13 cellular contexts compared by ENCODE assay signal in genomic region chr22:45612940-45613339, GRCh38. TPM values are rescaled to one million over a fixed set of nuclear protein-coding genes. Genes with fewer than 3 reads are reported as not detected.
DNase-seq lines count a peak whose midpoint lies in the region; ATAC-seq and TF ChIP-seq lines count a peak whose summit lies in the region.
"Had no signal": no experiment of that assay in that cellular context is flagged by ENCODE, and none has a peak within 500 bp of the region (broad histone marks: within the 10 kb centered on the region; RNA-seq: fewer than 3 reads in every experiment).

No MANE protein-coding gene starts in this region.

- no peak overlapping the region for H3K4me3 Mint-ChIP-seq in T-helper 1 cell treated with Interleukin-12 subunit alpha and Interleukin-12 subunit beta and Interleukin-4 antibody, amounts not matched to agents 30 μg/mL and 1 μg/mL, for 36 hours

- no peak for TF ChIP-seq EP300 in stomach (IDR thresholded peaks at IDR 0.05)

- ATAC-seq in right cardiac atrium, result peak; percentile 13 to 29
- no peak for ATAC-seq in GM19395 (IDR thresholded peaks at IDR 0.05; ENCODE audit: unreplicated experiment)

- H3K27ac ChIP-seq in right cardiac atrium (ENCODE audit: low read length) (no peak overlapping the region), stomach (peak overlapping the region in 3 of 5 donors; percentile 26 to 37 (median 32))
- H3K27ac ChIP-seq: 22Rv1, left lung had no signal

- 61% methylated on average over 15 of the region's 15 CpGs for WGBS in right cardiac atrium
- 56 to 81% (median 79%) methylated on average over 10 to 15 of the region's 15 CpGs for WGBS in stomach, 5 donors

- intact Hi-C loops in right cardiac atrium (cut with DNase I), result no loop called here
- intact Hi-C loops in stomach (cut with DNase I; ENCODE audit: low total_unique reads), result loop anchor here (10.0 kb wide), 1 partner anchor 1982 kb away; no protein-coding TSS in a partner anchor

- no peaks in the 10 kb centered on the region for H3K36me3 ChIP-seq in stomach
- H3K36me3 ChIP-seq: left lung, thyroid gland had no signal

- TF ChIP-seq POLR2A in stomach (IDR thresholded peaks at IDR 0.05), result no peak

- no peak overlapping the region for H3K4me3 ChIP-seq in right cardiac atrium (ENCODE audit: low read length)
- no peak overlapping the region for H3K4me3 ChIP-seq in stomach
- H3K4me3 ChIP-seq: left lung, thyroid gland had no signal

- H3K9me3 ChIP-seq in right cardiac atrium (ENCODE audit: control insufficient read depth, low read length) (no peaks in the 10 kb centered on the region), stomach (no peaks in the 10 kb centered on the region)
- H3K9me3 ChIP-seq: left lung, thyroid gland had no signal

- peaks cover 7% of the 10 kb centered on the region for H3K4me1 Mint-ChIP-seq in T-helper 1 cell treated with Interleukin-12 subunit alpha and Interleukin-12 subunit beta and Interleukin-4 antibody, amounts not matched to agents 30 μg/mL and 1 μg/mL, for 36 hours (ENCODE audit: low read depth)

- peaks cover 5% of the 10 kb centered on the region for H3K27me3 Mint-ChIP-seq in T-helper 1 cell treated with Interleukin-12 subunit alpha and Interleukin-12 subunit beta and Interleukin-4 antibody, amounts not matched to agents 30 μg/mL and 1 μg/mL, for 36 hours (ENCODE audit: low read depth)

- H3K4me1 ChIP-seq in right cardiac atrium (ENCODE audit: control insufficient read depth, insufficient read depth, low read length) (no peaks in the 10 kb centered on the region), stomach (no peaks in the 10 kb centered on the region)

- H3K27me3 ChIP-seq in right cardiac atrium (ENCODE audit: control insufficient read depth, insufficient read depth), result no peaks in the 10 kb centered on the region
- no peaks in the 10 kb centered on the region for H3K27me3 ChIP-seq in stomach
- H3K27me3 ChIP-seq: left lung, thyroid gland had no signal

- no peak for TF ChIP-seq CTCF in stomach (IDR thresholded peaks at IDR 0.05)

- no peaks in the 10 kb centered on the region for H3K9me3 Mint-ChIP-seq in T-helper 1 cell treated with Interleukin-12 subunit alpha and Interleukin-12 subunit beta and Interleukin-4 antibody, amounts not matched to agents 30 μg/mL and 1 μg/mL, for 36 hours

- no peak for DNase-seq in T-helper 1 cell
- DNase-seq in astrocyte of the hippocampus (ENCODE audit: low read depth, low spot score), result peak; percentile 57
- DNase-seq in right cardiac atrium, result peak in 2 of 3 donors; percentile 26 to 69
- DNase-seq in stomach, result no peak
- no peak for DNase-seq in SIG-M5 (lab: John Stamatoyannopoulos, UW)
- no peak for DNase-seq in iPS-NIHi7 (ENCODE audit: extremely low spot score)
- DNase-seq: NCI-H1105, OCI-M1 had no signal

- no peaks in the 10 kb centered on the region for H3K36me3 Mint-ChIP-seq in T-helper 1 cell treated with Interleukin-12 subunit alpha and Interleukin-12 subunit beta and Interleukin-4 antibody, amounts not matched to agents 30 μg/mL and 1 μg/mL, for 36 hours (ENCODE audit: low read depth)

- peak overlapping the region; percentile 89 for H3K27ac Mint-ChIP-seq in T-helper 1 cell treated with Interleukin-12 subunit alpha and Interleukin-12 subunit beta and Interleukin-4 antibody, amounts not matched to agents 30 μg/mL and 1 μg/mL, for 36 hours

RNA-seq across cellular contexts. Expression of gene ATXN10, which starts 58.7 kb away (rescaled TPM):
- 100 to 1,000 TPM; 141 to 176 (median 153) TPM for total RNA-seq in right cardiac atrium
- 96.6 TPM for polyA plus RNA-seq in right cardiac atrium
- 100 to 1,000 TPM in 4 of 5 donors, 10 to 100 TPM in 1; 65.6 to 171 (median 125) TPM for total RNA-seq in stomach
- 10 to 100 TPM; 36.5 to 47.9 (median 43.8) TPM for polyA plus RNA-seq in stomach

Comparison
In these comparisons a context has a peak if more than half of its experiments do, and no peak if none do; other contexts are left out.
1. DNase-seq: peak in astrocyte of the hippocampus (single experiment) and right cardiac atrium (2 of 3); none in T-helper 1 cell (0 of 5), stomach (single experiment), SIG-M5 (single experiment) and iPS-NIHi7 (single experiment).